Comparison of ENCODE assay signal across 1 cellular context in genomic region chr4:46993075-46994006, GRCh38.
TF ChIP-seq lines count a peak whose summit lies in the region.

Gene GABRA4 (minus strand): TSS chr4:46993581. CDS start chr4:46993424, 157 bp downstream.

TF ChIP-seq in H1, 55 proteins besides CTCF, POLR2A, EP300 and RAD21 (continued from another document):
- no peak for TF ChIP-seq CHD7 (IDR thresholded peaks at IDR 0.05; ENCODE audit: insufficient replicate concordance, low read length)
- TF ChIP-seq EZH2 (IDR thresholded peaks at IDR 0.05; ENCODE audit: low read depth, low read length, severe bottlenecking), result peak; percentile 64
- TF ChIP-seq BACH1 (IDR thresholded peaks at IDR 0.05; ENCODE audit: low read length), result no peak
- no peak for TF ChIP-seq SAP30 (IDR thresholded peaks at IDR 0.05; ENCODE audit: insufficient read depth, insufficient replicate concordance, low read length)
- no peak for TF ChIP-seq KDM5A (IDR thresholded peaks at IDR 0.05; ENCODE audit: low read length)
- TF ChIP-seq TAF7 (optimal IDR thresholded peaks at IDR 0.05; ENCODE audit: borderline replicate concordance, low read depth, low read length), result no peak
- TF ChIP-seq TEAD4 (IDR thresholded peaks at IDR 0.05; ENCODE audit: low read depth, low read length), result no peak
- TF ChIP-seq MAFK (IDR thresholded peaks at IDR 0.05; ENCODE audit: low read depth, low read length), result no peak
- no peak for TF ChIP-seq ZNF274 (IDR thresholded peaks at IDR 0.05; ENCODE audit: borderline replicate concordance, extremely low read depth, low read length)
- no peak; a peak in 1 of 4 replicates for TF ChIP-seq HDAC2 (IDR thresholded peaks at IDR 0.05; ENCODE audit: borderline replicate concordance in 1 of 2, low read depth in 2 of 2, low read length in 2 of 2)
- no peak for TF ChIP-seq GTF2F1 (IDR thresholded peaks at IDR 0.05; ENCODE audit: borderline replicate concordance, low read depth, low read length)
- TF ChIP-seq SP1 (IDR thresholded peaks at IDR 0.05; ENCODE audit: low read depth, low read length), result no peak
- no peak for TF ChIP-seq HDAC6 (IDR thresholded peaks at IDR 0.05; ENCODE audit: low read depth, low read length)
- TF ChIP-seq MAX (IDR thresholded peaks at IDR 0.05), result no peak; the same call in 1 of the 2 replicates
- no peak for TF ChIP-seq SIRT6 (IDR thresholded peaks at IDR 0.05; ENCODE audit: low read length)
- TF ChIP-seq CBX5 (IDR thresholded peaks at IDR 0.05; ENCODE audit: low read depth, low read length), result no peak
- TF ChIP-seq GABPA (IDR thresholded peaks at IDR 0.05; ENCODE audit: borderline replicate concordance, insufficient read depth, low read length), result no peak
- no peak for TF ChIP-seq ATF3 (IDR thresholded peaks at IDR 0.05; ENCODE audit: insufficient read depth, low read depth, low read length)
- TF ChIP-seq RNF2 (IDR thresholded peaks at IDR 0.05; ENCODE audit: borderline replicate concordance, low read depth, low read length, missing control alignments, poor library complexity, severe bottlenecking), result peak; percentile 63
- no peak for TF ChIP-seq TCF12 (IDR thresholded peaks at IDR 0.05; ENCODE audit: low read depth, low read length)
- no peak for TF ChIP-seq KDM1A (IDR thresholded peaks at IDR 0.05; ENCODE audit: borderline replicate concordance, low read length)
- no peak for TF ChIP-seq POU5F1 (IDR thresholded peaks at IDR 0.05; ENCODE audit: low read depth, low read length)
- TF ChIP-seq SRF (IDR thresholded peaks at IDR 0.05; ENCODE audit: low read depth, low read length), result no peak
- TF ChIP-seq JUND (IDR thresholded peaks at IDR 0.05; ENCODE audit: low read length), result no peak
- TF ChIP-seq CEBPB (IDR thresholded peaks at IDR 0.05; ENCODE audit: low read depth, low read length), result no peak
- TF ChIP-seq PHF8 (conservative IDR thresholded peaks at IDR 0.05; ENCODE audit: low read depth, low read length), result peak; percentile 44; the same call in 1 of the 2 replicates
- no peak for TF ChIP-seq USF2 (IDR thresholded peaks at IDR 0.05; ENCODE audit: low read length)
- no peak for TF ChIP-seq SIN3A (conservative IDR thresholded peaks at IDR 0.05 in 1 of 2, IDR thresholded peaks at IDR 0.05 in 1 of 2; ENCODE audit: low read depth in 1 of 2, low read length in 2 of 2)
- no peak for TF ChIP-seq TAF1 (IDR thresholded peaks at IDR 0.05; ENCODE audit: low read depth, low read length)
- peak; percentile 98 for TF ChIP-seq KDM4A (IDR thresholded peaks at IDR 0.05; ENCODE audit: low read depth, low read length, severe bottlenecking)
- no peak for TF ChIP-seq RXRA (IDR thresholded peaks at IDR 0.05; ENCODE audit: insufficient read depth, low read depth, low read length)
- TF ChIP-seq SP2 (IDR thresholded peaks at IDR 0.05; ENCODE audit: low read length), result no peak
- peak; percentile 24 for TF ChIP-seq ASH2L (IDR thresholded peaks at IDR 0.05; ENCODE audit: low read length)
- TF ChIP-seq POLR2AphosphoS5 (IDR thresholded peaks at IDR 0.05; ENCODE audit: low read depth, low read length), result no peak
